ENCODE assay signal across 8 cellular contexts in the genomic region with DNA sequence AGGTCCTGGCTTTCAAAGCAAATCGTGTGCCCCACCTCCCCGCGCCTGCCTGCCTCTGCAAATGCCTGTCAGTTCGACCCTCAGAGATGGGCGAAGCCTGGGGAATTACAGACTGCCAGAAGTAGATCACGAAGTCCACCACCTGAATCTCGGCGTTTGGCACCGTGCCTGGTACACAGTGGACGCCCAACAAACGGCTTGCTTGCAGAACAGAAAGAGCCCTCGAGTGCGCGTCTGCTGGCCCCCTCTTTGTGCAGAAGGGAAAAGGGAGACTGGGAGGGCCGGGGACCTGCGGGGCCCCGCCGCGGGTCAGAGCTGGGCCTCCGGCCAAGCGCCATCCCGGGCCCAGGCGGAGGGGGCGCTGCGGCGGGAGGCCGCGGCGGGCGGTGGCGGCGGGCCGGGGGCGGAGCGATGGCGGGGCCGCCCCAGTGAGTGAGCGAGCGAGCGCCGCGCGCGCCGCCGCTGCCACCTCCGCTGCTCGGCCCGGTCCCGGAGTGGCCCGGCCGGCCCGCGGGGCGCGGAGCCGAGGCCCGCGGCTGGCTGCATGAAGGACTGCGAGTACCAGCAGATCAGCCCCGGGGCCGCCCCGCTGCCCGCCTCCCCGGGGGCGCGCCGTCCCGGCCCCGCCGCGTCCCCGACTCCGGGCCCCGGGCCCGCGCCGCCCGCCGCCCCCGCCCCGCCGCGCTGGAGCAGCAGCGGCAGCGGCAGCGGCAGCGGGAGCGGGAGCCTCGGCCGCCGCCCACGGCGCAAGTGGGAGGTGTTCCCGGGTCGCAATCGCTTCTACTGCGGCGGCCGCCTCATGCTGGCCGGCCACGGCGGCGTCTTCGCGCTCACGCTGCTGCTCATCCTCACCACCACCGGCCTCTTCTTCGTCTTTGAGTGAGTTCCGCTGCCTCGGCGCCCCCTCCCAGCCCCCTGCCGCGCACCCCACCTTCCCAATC. TPM values are rescaled to one million over a fixed set of nuclear protein-coding genes. Genes with fewer than 3 reads are reported as not detected.
DNase-seq lines count a peak whose midpoint lies in the region; ATAC-seq, FAIRE-seq and TF ChIP-seq lines count a peak whose summit lies in the region.

A gene with protein sequence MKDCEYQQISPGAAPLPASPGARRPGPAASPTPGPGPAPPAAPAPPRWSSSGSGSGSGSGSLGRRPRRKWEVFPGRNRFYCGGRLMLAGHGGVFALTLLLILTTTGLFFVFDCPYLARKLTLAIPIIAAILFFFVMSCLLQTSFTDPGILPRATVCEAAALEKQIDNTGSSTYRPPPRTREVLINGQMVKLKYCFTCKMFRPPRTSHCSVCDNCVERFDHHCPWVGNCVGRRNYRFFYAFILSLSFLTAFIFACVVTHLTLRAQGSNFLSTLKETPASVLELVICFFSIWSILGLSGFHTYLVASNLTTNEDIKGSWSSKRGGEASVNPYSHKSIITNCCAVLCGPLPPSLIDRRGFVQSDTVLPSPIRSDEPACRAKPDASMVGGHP (plus strand): TSS at position 428 of the 941 bp plus-strand sequence. CDS start 117 bp downstream, at position 545.

- FAIRE-seq in A549 (lab: Jason Lieb, UNC): no peak

- H3K9me3 ChIP-seq in A549: no peaks in the 10 kb centered on the region

- H3K27ac Mint-ChIP-seq in activated CD8-positive, alpha-beta T cell treated with anti-CD3 and anti-CD28 coated beads, Interleukin-2, amount 10 ng/mL, durations not matched to agents 7 days and 5 days: peak within 1 kb of the TSS; percentile 92
- H3K27ac Mint-ChIP-seq in effector memory CD8-positive, alpha-beta T cell: peak within 1 kb of the TSS; percentile 99

- ATAC-seq in A549 (peak; percentile 83 to 87), GM18502 (IDR thresholded peaks at IDR 0.05; ENCODE audit: poor library complexity, unreplicated experiment) (peak; percentile 74), HG03095 (IDR thresholded peaks at IDR 0.05; ENCODE audit: unreplicated experiment) (peak; percentile 57)
- peak; percentile 91 for ATAC-seq in activated CD8-positive, alpha-beta T cell treated with anti-CD3 and anti-CD28 coated beads, Interleukin-2, amount 10 ng/mL, durations not matched to agents 7 days and 5 days
- ATAC-seq in effector memory CD8-positive, alpha-beta T cell (replicated peaks): peak; percentile 88

- CTCF ChIA-PET in A549 (lab: Yijun Ruan, JAX): interaction anchor here (0.7 to 1.7 kb wide), 8 partner anchors 8 to 60 kb away, joined by 3 to 6 read pairs (median 3); partner anchors contain the start of gene SFN
- CTCF ChIA-PET in activated CD8-positive, alpha-beta T cell treated with anti-CD3 and anti-CD28 coated beads, Interleukin-2, amount 10 ng/mL, durations not matched to agents 7 days and 5 days (lab: Charles Lee): interaction anchor here (1.0 to 5.0 kb wide), 8 partner anchors 12 to 219 kb away, joined by 3 to 45 read pairs (median 6); no protein-coding TSS in a partner anchor

- peak within 1 kb of the TSS; percentile 80 for H3K4me2 ChIP-seq in A549

- H3K9me3 Mint-ChIP-seq in activated CD8-positive, alpha-beta T cell treated with anti-CD3 and anti-CD28 coated beads, Interleukin-2, amount 10 ng/mL, durations not matched to agents 7 days and 5 days (ENCODE audit: insufficient read depth): no peaks in the 10 kb centered on the region
- no peaks in the 10 kb centered on the region for H3K9me3 Mint-ChIP-seq in effector memory CD8-positive, alpha-beta T cell

- H3K4me1 Mint-ChIP-seq in activated CD8-positive, alpha-beta T cell treated with anti-CD3 and anti-CD28 coated beads, Interleukin-2, amount 10 ng/mL, durations not matched to agents 7 days and 5 days (ENCODE audit: low read depth): peaks cover 55% of the 10 kb centered on the region
- peaks cover 39 to 43% of the 10 kb centered on the region in 2 donors for H3K4me1 Mint-ChIP-seq in effector memory CD8-positive, alpha-beta T cell (ENCODE audit: low read depth in 2 of 2)

- peak within 1 kb of the TSS; percentile 94 for H3K4me3 ChIP-seq in A549

- H3K36me3 Mint-ChIP-seq in activated CD8-positive, alpha-beta T cell treated with anti-CD3 and anti-CD28 coated beads, Interleukin-2, amount 10 ng/mL, durations not matched to agents 7 days and 5 days (ENCODE audit: low read depth): peaks cover 28% of the 10 kb centered on the region
- H3K36me3 Mint-ChIP-seq in effector memory CD8-positive, alpha-beta T cell (ENCODE audit: insufficient read depth): peaks cover 17% of the 10 kb centered on the region

- H3K4me3 Mint-ChIP-seq in activated CD8-positive, alpha-beta T cell treated with anti-CD3 and anti-CD28 coated beads, Interleukin-2, amount 10 ng/mL, durations not matched to agents 7 days and 5 days: peak within 1 kb of the TSS; percentile 95
- peak within 1 kb of the TSS; percentile 89 to 96 for H3K4me3 Mint-ChIP-seq in effector memory CD8-positive, alpha-beta T cell

- DNase-seq in A549 (ENCODE audit: low read depth in 1 of 2, low spot score in 1 of 2) (peak; percentile 39 to 42), NCI-H460 (ENCODE audit: extremely low read depth, low read depth) (peak; percentile 43), medulla oblongata (ENCODE audit: extremely low spot score) (peak; percentile 63)
- DNase-seq in activated CD8-positive, alpha-beta T cell treated with anti-CD3 and anti-CD28 coated beads, Interleukin-2, amount 10 ng/mL, durations not matched to agents 7 days and 5 days: peak; percentile 70
- peak; percentile 64 to 76 (median 74) for DNase-seq in effector memory CD8-positive, alpha-beta T cell
- peak; percentile 40 for DNase-seq in stimulated activated CD8-positive, alpha-beta memory T cell treated with anti-CD3 and anti-CD28 coated beads, Interleukin-12 subunit alpha, Interleukin-12 subunit beta, amount 100 ng/mL, for 1 hour (ENCODE audit: low read depth)

- WGBS in A549 (ENCODE audit: missing lambda C conversion rate): 0% methylated on average over 21 of the region's 114 CpGs

- no peaks in the 10 kb centered on the region for H3K27me3 Mint-ChIP-seq in activated CD8-positive, alpha-beta T cell treated with anti-CD3 and anti-CD28 coated beads, Interleukin-2, amount 10 ng/mL, durations not matched to agents 7 days and 5 days (ENCODE audit: low read depth)
- H3K27me3 Mint-ChIP-seq in effector memory CD8-positive, alpha-beta T cell: no peaks in the 10 kb centered on the region

- peaks cover 29% of the 10 kb centered on the region for H3K4me1 ChIP-seq in A549

- TF ChIP-seq CTCF in A549 (IDR thresholded peaks at IDR 0.05): peak; percentile 73

- TF ChIP-seq RAD21 in A549 (conservative IDR thresholded peaks at IDR 0.05 in 1 of 2, IDR thresholded peaks at IDR 0.05 in 1 of 2): no peak

- POLR2A ChIA-PET in A549 (lab: Yijun Ruan, JAX): interaction anchor here (0.6 to 1.0 kb wide), 3 partner anchors 23 to 190 kb away, joined by 3 to 7 read pairs (median 6); no protein-coding TSS in a partner anchor
- POLR2A ChIA-PET in activated CD8-positive, alpha-beta T cell treated with anti-CD3 and anti-CD28 coated beads, Interleukin-2, amount 10 ng/mL, durations not matched to agents 7 days and 5 days (lab: Charles Lee): interaction anchor here (0.6 to 2.2 kb wide), 3 partner anchors 36 to 63 kb away, joined by 3 to 9 read pairs (median 3); partner anchors contain the start of gene GPN2

- H3K27ac ChIP-seq in A549: peak within 1 kb of the TSS; percentile 75 to 91

- TF ChIP-seq EP300 in A549 (IDR thresholded peaks at IDR 0.05): no peak

- peak; percentile 73 for TF ChIP-seq POLR2A in A549 (IDR thresholded peaks at IDR 0.05; ENCODE audit: low read length)

TF ChIP-seq in A549, 52 proteins besides CTCF, POLR2A, EP300 and RAD21 (continues in another document):
- TF ChIP-seq JUN (IDR thresholded peaks at IDR 0.05): peak in 1 of 2 experiments; percentile 54; a peak in 3 of 5 replicates
- TF ChIP-seq SMC3 (IDR thresholded peaks at IDR 0.05): 0 out of 3 replicates have a peak, but pooled peaks have one; percentile 6
- TF ChIP-seq, protein P1, sequence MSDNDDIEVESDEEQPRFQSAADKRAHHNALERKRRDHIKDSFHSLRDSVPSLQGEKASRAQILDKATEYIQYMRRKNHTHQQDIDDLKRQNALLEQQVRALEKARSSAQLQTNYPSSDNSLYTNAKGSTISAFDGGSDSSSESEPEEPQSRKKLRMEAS (IDR thresholded peaks at IDR 0.05): 0 out of 2 replicates have a peak, but pooled peaks have one; percentile 27
- TF ChIP-seq, protein P2, sequence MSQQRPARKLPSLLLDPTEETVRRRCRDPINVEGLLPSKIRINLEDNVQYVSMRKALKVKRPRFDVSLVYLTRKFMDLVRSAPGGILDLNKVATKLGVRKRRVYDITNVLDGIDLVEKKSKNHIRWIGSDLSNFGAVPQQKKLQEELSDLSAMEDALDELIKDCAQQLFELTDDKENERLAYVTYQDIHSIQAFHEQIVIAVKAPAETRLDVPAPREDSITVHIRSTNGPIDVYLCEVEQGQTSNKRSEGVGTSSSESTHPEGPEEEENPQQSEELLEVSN (IDR thresholded peaks at IDR 0.05; ENCODE audit: borderline replicate concordance, low read depth): peak; percentile 41; the same call in 1 of the 2 replicates
- TF ChIP-seq NFE2L2 (conservative IDR thresholded peaks at IDR 0.05; ENCODE audit: low read length): no peak

RNA-seq across cellular contexts. Expression of the gene that starts here (rescaled TPM):
- 20.0 and 27.0 TPM in 2 replicates for polyA plus RNA-seq in A549 (2011; rRNA removed)
- polyA plus RNA-seq in A549 (2012; cell fraction: cytosol; rRNA removed): 37.2 and 48.1 TPM in 2 replicates
- 44.4 and 45.8 TPM in 2 replicates for polyA plus RNA-seq in A549 (2012; cell fraction: nucleus; rRNA removed)
- 15.0 to 16.2 TPM (median 15.7 TPM) in 3 replicates for polyA plus RNA-seq in A549 (2017; fragmentation: RNase III; extraction: RNeasy Plus Mini Kit Qiagen cat#74134 plus additional on column Dnase treatment)
- polyA minus RNA-seq in A549 (2011; rRNA and poly(A)+ RNA removed): 39.5 and 46.1 TPM in 2 replicates
- 12.5 and 15.2 TPM in 2 replicates for total RNA-seq in NCI-H460 (2014; rRNA removed; shearing (Covaris generic))
- polyA plus RNA-seq in NCI-H460 (2014; cell fraction: nucleus; rRNA removed): 11.7 and 17.9 TPM in 2 replicates
- total RNA-seq in activated CD8-positive, alpha-beta T cell treated with anti-CD3 and anti-CD28 coated beads, Interleukin-2, amount 10 ng/mL, durations not matched to agents 7 days and 5 days: 10 to 100 TPM; 47.6 to 50.9 TPM

Comparison
In these comparisons a context has a peak if more than half of its experiments do, and no peak if none do; other contexts are left out.
1. Peak in every context shown above with its lines: DNase-seq, ATAC-seq, H3K4me3 ChIP-seq and H3K27ac ChIP-seq.